19 cellular contexts compared by ENCODE assay signal in the genomic region with DNA sequence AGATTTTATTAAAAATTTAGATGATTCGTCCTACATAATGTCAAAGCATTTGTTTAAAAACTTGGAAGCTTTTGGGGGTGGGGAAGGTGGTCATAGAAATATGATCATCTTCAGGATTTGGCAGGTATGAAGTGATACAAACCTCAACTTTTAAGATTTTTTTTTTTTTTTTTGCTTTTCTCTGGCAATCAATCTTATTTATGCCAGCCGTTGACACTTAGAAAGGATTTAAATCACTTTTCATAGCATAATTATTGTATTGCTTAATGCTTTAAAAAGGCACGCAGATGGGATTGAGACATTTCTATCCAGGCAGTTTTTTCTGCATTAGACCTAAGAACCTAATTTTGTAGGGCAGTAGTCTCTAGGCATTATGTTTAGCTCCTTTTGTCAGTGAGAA.
"Had no signal": no experiment of that assay in that cellular context is flagged by ENCODE, and none has a peak within 500 bp of the region (broad histone marks: within the 10 kb centered on the region; RNA-seq: fewer than 3 reads in every experiment).

No MANE protein-coding gene starts in this region.

- H3K27ac Mint-ChIP-seq: activated T-cell treated with anti-CD3 and anti-CD28 coated beads, Interleukin-2, amount 50 U/mL, for 24 hours; stimulated activated memory B cell treated with anti-CD40 and anti-IgM and Interleukin-4, amounts not matched to agents 10 μg/mL and 1 μg/mL and 100 μg/mL, for 72 hours had no signal

- H3K9me3 Mint-ChIP-seq: activated T-cell treated with anti-CD3 and anti-CD28 coated beads, Interleukin-2, amount 50 U/mL, for 24 hours; central memory CD8-positive, alpha-beta T cell; stimulated activated memory B cell treated with anti-CD40 and anti-IgM and Interleukin-4, amounts not matched to agents 10 μg/mL and 1 μg/mL and 100 μg/mL, for 72 hours; T-cell had no signal

- ATAC-seq: activated CD8-positive, alpha-beta memory T cell treated with anti-CD3 and anti-CD28 coated beads, Interleukin-2, amount 10 ng/mL, durations not matched to agents 7 days and 5 days; left ventricle myocardium superior; stimulated activated memory B cell treated with anti-CD40 and anti-IgM and Interleukin-4, amounts not matched to agents 10 μg/mL and 1 μg/mL and 100 μg/mL, for 72 hours had no signal

- H3K27me3 ChIP-seq: brain microvascular endothelial cell, esophagus muscularis mucosa had no signal

- H3K9me3 ChIP-seq: esophagus muscularis mucosa had no signal

- H3K4me3 Mint-ChIP-seq: activated CD8-positive, alpha-beta memory T cell treated with anti-CD3 and anti-CD28 coated beads, Interleukin-2, amount 10 ng/mL, durations not matched to agents 7 days and 5 days; activated T-cell treated with anti-CD3 and anti-CD28 coated beads, Interleukin-2, amount 50 U/mL, for 24 hours; central memory CD8-positive, alpha-beta T cell; stimulated activated memory B cell treated with anti-CD40 and anti-IgM and Interleukin-4, amounts not matched to agents 10 μg/mL and 1 μg/mL and 100 μg/mL, for 72 hours had no signal

- DNase-seq: activated CD4-positive, alpha-beta T cell treated with anti-CD3 and anti-CD28 coated beads, Interleukin-2, amount 50 U/mL, for 4 hours; activated CD4-positive, CD25-positive, alpha-beta regulatory T cell treated with anti-CD3 and anti-CD28 coated beads, Interleukin-2, amount 50 U/mL, for 72 hours; activated CD8-positive, alpha-beta memory T cell treated with anti-CD3 and anti-CD28 coated beads, Interleukin-2, amount 10 ng/mL, durations not matched to agents 7 days and 5 days; activated naive CD4-positive, alpha-beta T cell treated with anti-CD3 and anti-CD28 coated beads, Interleukin-2, amount 50 U/mL, for 16 hours; activated T-cell treated with anti-CD3 and anti-CD28 coated beads, Interleukin-2, amount 50 U/mL, for 24 hours; amygdala; brain microvascular endothelial cell; cortex of kidney; effector CD4-positive, alpha-beta T cell; kidney glomerular epithelial cell; left ventricle myocardium superior; mesendoderm; retina; T1000 had no signal

- H3K36me3 ChIP-seq: brain microvascular endothelial cell had no signal

- H3K27ac ChIP-seq: brain microvascular endothelial cell, esophagus muscularis mucosa, parathyroid adenoma had no signal

- H3K27me3 Mint-ChIP-seq: activated CD8-positive, alpha-beta memory T cell treated with anti-CD3 and anti-CD28 coated beads, Interleukin-2, amount 10 ng/mL, durations not matched to agents 7 days and 5 days; activated T-cell treated with anti-CD3 and anti-CD28 coated beads, Interleukin-2, amount 50 U/mL, for 24 hours; central memory CD8-positive, alpha-beta T cell; stimulated activated memory B cell treated with anti-CD40 and anti-IgM and Interleukin-4, amounts not matched to agents 10 μg/mL and 1 μg/mL and 100 μg/mL, for 72 hours; T-cell had no signal

- H3K4me1 ChIP-seq: parathyroid adenoma had no signal

- H3K4me3 ChIP-seq: esophagus muscularis mucosa had no signal
